Comparison of ENCODE assay signal across 8 cellular contexts in genomic region chr1:23483327-23484252, GRCh38. TPM values are rescaled to one million over a fixed set of nuclear protein-coding genes. Genes with fewer than 3 reads are reported as not detected.
DNase-seq lines count a peak whose midpoint lies in the region; ATAC-seq and TF ChIP-seq lines count a peak whose summit lies in the region.

Gene ASAP3, minus strand, starts transcription at chr1:23484179. Its CDS starts 46 bp downstream, at chr1:23484133.

- H3K4me1 Mint-ChIP-seq in GM23338: peaks cover 41% of the 10 kb centered on the region

- no peaks in the 10 kb centered on the region for H3K36me3 Mint-ChIP-seq in GM23338 (ENCODE audit: low read depth)

- H3K79me2 ChIP-seq in GM23338 (replicated peaks; ENCODE audit: insufficient read depth): peaks cover 49% of the 10 kb centered on the region

- H3K4me1 ChIP-seq in GM23338 (ENCODE audit: insufficient read depth) (peaks cover 43% of the 10 kb centered on the region), endocrine pancreas (ENCODE audit: control insufficient read depth, insufficient read depth, low read length) (no peaks in the 10 kb centered on the region), mesodermal cell (ENCODE audit: control insufficient read depth, insufficient read depth, low read length, poor library complexity, severe bottlenecking) (peaks cover 11% of the 10 kb centered on the region), upper lobe of left lung (peaks cover 23 to 32% (median 29%) of the 10 kb centered on the region in 4 donors)

- no peaks in the 10 kb centered on the region for H3K9me2 ChIP-seq in GM23338 (ENCODE audit: insufficient read depth)

- H3K9ac ChIP-seq in endocrine pancreas (ENCODE audit: control insufficient read depth, insufficient read depth, low read length): peak within 1 kb of the TSS; percentile 58

- H3K27ac ChIP-seq in GM23338 (ENCODE audit: low read depth): peak within 1 kb of the TSS; percentile 89
- H3K27ac ChIP-seq in mesodermal cell (ENCODE audit: low read depth, low read length, severe bottlenecking): peak within 1 kb of the TSS; percentile 75
- peak within 1 kb of the TSS; percentile 86 to 92 (median 88) for H3K27ac ChIP-seq in upper lobe of left lung

- H3F3A ChIP-seq in GM23338 (replicated peaks; ENCODE audit: low read depth): peaks cover 8% of the 10 kb centered on the region; the same call in 1 of the 2 replicates

- peak within 1 kb of the TSS; percentile 92 for H3K4me2 ChIP-seq in GM23338

- 0% methylated on average over 38 to 65 of the region's 84 CpGs for WGBS in mesodermal cell (ENCODE audit: insufficient coverage in 2 of 2), 2 experiments
- 1% methylated on average over 23 to 32 of the region's 84 CpGs for WGBS in upper lobe of left lung, 2 donors

- no peaks in the 10 kb centered on the region for H3K9me3 Mint-ChIP-seq in GM23338

- DNase-seq in AG08396 (ENCODE audit: low spot score) (peak; percentile 33), GM23338 (ENCODE audit: low spot score) (peak; percentile 87), T-helper 9 cell (peak; percentile 5), upper lobe of left lung (peak in 1 of 2 donors; percentile 31), COLO668 (lab: John Stamatoyannopoulos, UW; ENCODE audit: unreplicated experiment) (no peak)

- ATAC-seq in GM23338 (peak; percentile 44), upper lobe of left lung (ENCODE audit: low FRiP score in 2 of 2) (peak in 1 of 2 donors; percentile 1), HG02884 (IDR thresholded peaks at IDR 0.05; ENCODE audit: unreplicated experiment) (no peak)

- H3K4me3 ChIP-seq in GM23338 (peak within 1 kb of the TSS; percentile 83), endocrine pancreas (ENCODE audit: control insufficient read depth, insufficient read depth, low read length) (peak within 1 kb of the TSS; percentile 25), mesodermal cell (ENCODE audit: extremely low read depth, insufficient read depth, low read length, poor library complexity, severe bottlenecking) (peak within 1 kb of the TSS; percentile 81), upper lobe of left lung (peak within 1 kb of the TSS; percentile 54 to 92 (median 89))

- peaks cover 11% of the 10 kb centered on the region for H3K27me3 Mint-ChIP-seq in GM23338 (ENCODE audit: insufficient read depth, low read depth, poor library complexity)

- peaks cover 39% of the 10 kb centered on the region for H4K20me1 ChIP-seq in GM23338 (replicated peaks; ENCODE audit: insufficient read depth)

- H3K27me3 ChIP-seq in GM23338 (ENCODE audit: insufficient read depth) (peaks cover 14% of the 10 kb centered on the region; the same call in 1 of the 2 replicates), endocrine pancreas (ENCODE audit: control insufficient read depth, insufficient read depth, low read length) (no peaks in the 10 kb centered on the region), upper lobe of left lung (no peaks in the 10 kb centered on the region)

- peak within 1 kb of the TSS; percentile 95 for H2AFZ ChIP-seq in GM23338

- no peaks in the 10 kb centered on the region for H3K9me3 ChIP-seq in endocrine pancreas (ENCODE audit: control insufficient read depth, low read length)
- no peaks in the 10 kb centered on the region for H3K9me3 ChIP-seq in mesodermal cell (ENCODE audit: control insufficient read depth, low read length)
- H3K9me3 ChIP-seq in upper lobe of left lung: no peaks in the 10 kb centered on the region

- TF ChIP-seq POLR2A in upper lobe of left lung (IDR thresholded peaks at IDR 0.05): peak in 2 of 4 donors; percentile 13 to 59

- peak in 1 of 2 experiments; percentile 7; a peak in 2 of 4 replicates for TF ChIP-seq CTCF in GM23338 (conservative IDR thresholded peaks at IDR 0.05; ENCODE audit: low read depth in 2 of 2)
- peak in 2 of 6 experiments; percentile 7 to 24 for TF ChIP-seq CTCF in upper lobe of left lung (IDR thresholded peaks at IDR 0.05)

- H3K4me3 Mint-ChIP-seq in GM23338: peak within 1 kb of the TSS; percentile 94

- H3K27ac Mint-ChIP-seq in GM23338: peak within 1 kb of the TSS; percentile 35; the same call in 1 of the 2 replicates

- no peak for TF ChIP-seq EP300 in upper lobe of left lung (IDR thresholded peaks at IDR 0.05)

- H3K36me3 ChIP-seq in GM23338 (ENCODE audit: insufficient read depth) (no peaks in the 10 kb centered on the region; the same call in 1 of the 2 replicates), endocrine pancreas (ENCODE audit: control insufficient read depth, insufficient read depth, low read length) (no peaks in the 10 kb centered on the region), mesodermal cell (ENCODE audit: control insufficient read depth, insufficient read depth, low read length) (peaks cover 4% of the 10 kb centered on the region), upper lobe of left lung (no peaks in the 10 kb centered on the region)

TF ChIP-seq in GM23338, 12 proteins besides CTCF, POLR2A, EP300 and RAD21:
- no peak for TF ChIP-seq ZNF331 (CRISPR knock-in tag; IDR thresholded peaks at IDR 0.05; ENCODE audit: low read depth)
- peak; percentile 69 for TF ChIP-seq POLR2AphosphoS5 (IDR thresholded peaks at IDR 0.05; ENCODE audit: low read depth)
- no peak for TF ChIP-seq ZNF114 (CRISPR knock-in tag; IDR thresholded peaks at IDR 0.05)

RNA-seq across cellular contexts. Expression of gene ASAP3, which starts in this region (rescaled TPM):
- 78.3 and 98.2 TPM in 2 replicates for total RNA-seq in GM23338 (2014; rRNA removed; shearing (Covaris generic))
- polyA plus RNA-seq in GM23338 (2016; fragmentation: Nextera tagmentation; extraction: Ambion mirVana): 28.0 and 31.3 TPM in 2 replicates
- polyA plus RNA-seq in mesodermal cell (2013, experiment 1 of 2): 40.0 TPM
- 35.6 TPM for polyA plus RNA-seq in mesodermal cell (2013, experiment 2 of 2)
- total RNA-seq in upper lobe of left lung: 10 to 100 TPM; 29.5 to 47.2 (median 41.8) TPM

Comparison
In these comparisons a context has a peak if more than half of its experiments do, and no peak if none do; other contexts are left out.
1. H3K4me3 ChIP-seq: peak in every context shown above with its lines; median percentile 89 in upper lobe of left lung; 83 in GM23338; 81 in mesodermal cell; 25 in endocrine pancreas.